In the genomic region with DNA sequence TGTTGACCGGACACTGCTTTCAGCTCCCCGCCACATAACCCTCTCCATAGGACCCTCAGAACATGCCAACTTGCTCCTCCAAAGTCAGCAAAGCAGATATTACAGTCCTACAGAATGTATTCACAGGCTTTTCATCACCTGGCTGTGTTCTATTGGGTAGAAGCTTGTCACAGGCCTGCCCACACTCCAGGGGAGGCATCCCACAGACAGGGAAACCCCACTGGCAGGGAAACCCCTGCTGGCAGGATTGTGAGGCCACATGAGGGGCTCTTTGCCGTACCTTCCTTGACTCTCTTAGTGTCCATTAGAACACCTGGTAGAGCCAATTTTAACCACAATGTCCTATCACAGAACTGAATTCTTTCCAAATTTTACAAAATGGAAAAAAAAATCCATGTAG, we compare ENCODE assay signal across 21 cellular contexts.
"Had no signal": no experiment of that assay in that cellular context is flagged by ENCODE, and none has a peak within 500 bp of the region (broad histone marks: within the 10 kb centered on the region; RNA-seq: fewer than 3 reads in every experiment).

No MANE protein-coding gene starts in this region.

- H3K4me1 ChIP-seq: lower lobe of right lung, parathyroid adenoma, right lobe of liver, suprapubic skin, transverse colon, upper lobe of right lung, uterus had no signal

- FAIRE-seq: frontal cortex, keratinocyte, small intestine had no signal

- DNase-seq: dermis blood vessel endothelial cell; effector memory CD8-positive, alpha-beta T cell; left ventricle myocardium superior; lower lobe of right lung; naive thymus-derived CD8-positive, alpha-beta T cell; right lobe of liver; small intestine; stimulated activated CD4-positive, alpha-beta T cell treated with anti-CD3 and anti-CD28 coated beads, Interleukin-15, amount 100 ng/mL, for 24 hours; stimulated activated CD4-positive, alpha-beta T cell treated with anti-CD3 and anti-CD28 coated beads, Interleukin-2, amount 100 ng/mL, for 48 hours; stimulated activated CD8-positive, alpha-beta memory T cell treated with anti-CD3 and anti-CD28 coated beads, Interleukin-4, amount 100 ng/mL, for 48 hours; stimulated activated naive CD4-positive, alpha-beta T cell; stimulated activated naive CD8-positive, alpha-beta T cell treated with anti-CD3 and anti-CD28 coated beads, Interleukin-15, amount 100 ng/mL, for 72 hours; transverse colon; upper lobe of right lung; uterus had no signal

- H3K27ac ChIP-seq: coronary artery, lower lobe of right lung, neutrophil, parathyroid adenoma, right lobe of liver, suprapubic skin, transverse colon, upper lobe of right lung, uterus had no signal

- H2AFZ ChIP-seq: parathyroid adenoma had no signal

- H3K9me3 ChIP-seq: lower lobe of right lung, neutrophil, suprapubic skin, upper lobe of right lung, uterus had no signal

- H3K27me3 ChIP-seq: neutrophil, right lobe of liver, suprapubic skin, transverse colon, upper lobe of right lung, uterus had no signal

- H3K9ac ChIP-seq: parathyroid adenoma had no signal

- H3K79me2 ChIP-seq: parathyroid adenoma had no signal

- H3K36me3 ChIP-seq: lower lobe of right lung, neutrophil, right lobe of liver, suprapubic skin, transverse colon, upper lobe of right lung, uterus had no signal

- H3K4me3 ChIP-seq: coronary artery, lower lobe of right lung, right lobe of liver, suprapubic skin, transverse colon, upper lobe of right lung, uterus had no signal
